ENCODE assay signal across 1 cellular context in the genomic region with DNA sequence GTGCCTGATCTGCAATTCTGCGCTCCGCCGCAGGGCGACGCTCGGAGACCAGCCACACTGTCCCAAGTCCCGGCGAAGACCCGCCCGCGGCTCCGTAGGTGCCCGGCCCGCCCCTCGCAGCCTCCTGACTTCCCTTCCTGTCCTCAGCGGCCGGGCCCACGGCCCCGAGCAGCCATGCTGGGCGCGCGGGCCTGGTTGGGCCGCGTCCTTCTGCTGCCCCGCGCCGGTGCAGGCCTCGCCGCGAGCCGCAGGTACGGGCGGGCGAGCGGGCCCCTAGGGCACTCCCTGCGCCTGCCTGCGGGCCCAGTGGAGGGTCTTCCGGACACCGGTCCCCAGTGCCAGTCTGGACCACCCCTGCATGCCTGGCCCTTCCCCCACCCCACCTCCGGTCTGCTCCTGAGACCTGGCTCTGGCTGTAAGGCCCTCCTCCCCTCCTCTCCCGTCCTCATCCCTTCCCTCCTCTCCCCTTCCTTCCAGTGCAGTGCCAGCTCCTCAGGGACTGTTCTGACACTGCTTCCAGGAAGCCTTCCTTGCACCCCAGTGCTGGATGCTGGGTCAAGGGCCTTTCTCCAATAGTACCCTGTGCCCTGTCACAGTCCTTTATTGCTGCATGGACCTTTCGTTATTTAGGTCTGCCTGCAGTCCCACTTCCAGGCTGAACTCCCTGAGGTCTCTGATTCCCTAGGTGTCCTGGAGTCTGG.
TF ChIP-seq lines count a peak whose summit lies in the region.

A gene (plus strand): TSS at position 140 of the 701 bp plus-strand sequence. CDS start 35 bp downstream, at position 175.

TF ChIP-seq in K562, 482 proteins besides CTCF, POLR2A, EP300 and RAD21 (continued from another document and continues in another):
- TF ChIP-seq, protein P1, sequence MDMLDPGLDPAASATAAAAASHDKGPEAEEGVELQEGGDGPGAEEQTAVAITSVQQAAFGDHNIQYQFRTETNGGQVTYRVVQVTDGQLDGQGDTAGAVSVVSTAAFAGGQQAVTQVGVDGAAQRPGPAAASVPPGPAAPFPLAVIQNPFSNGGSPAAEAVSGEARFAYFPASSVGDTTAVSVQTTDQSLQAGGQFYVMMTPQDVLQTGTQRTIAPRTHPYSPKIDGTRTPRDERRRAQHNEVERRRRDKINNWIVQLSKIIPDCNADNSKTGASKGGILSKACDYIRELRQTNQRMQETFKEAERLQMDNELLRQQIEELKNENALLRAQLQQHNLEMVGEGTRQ (CRISPR knock-in tag; IDR thresholded peaks at IDR 0.05), result no peak
- TF ChIP-seq, protein P2, sequence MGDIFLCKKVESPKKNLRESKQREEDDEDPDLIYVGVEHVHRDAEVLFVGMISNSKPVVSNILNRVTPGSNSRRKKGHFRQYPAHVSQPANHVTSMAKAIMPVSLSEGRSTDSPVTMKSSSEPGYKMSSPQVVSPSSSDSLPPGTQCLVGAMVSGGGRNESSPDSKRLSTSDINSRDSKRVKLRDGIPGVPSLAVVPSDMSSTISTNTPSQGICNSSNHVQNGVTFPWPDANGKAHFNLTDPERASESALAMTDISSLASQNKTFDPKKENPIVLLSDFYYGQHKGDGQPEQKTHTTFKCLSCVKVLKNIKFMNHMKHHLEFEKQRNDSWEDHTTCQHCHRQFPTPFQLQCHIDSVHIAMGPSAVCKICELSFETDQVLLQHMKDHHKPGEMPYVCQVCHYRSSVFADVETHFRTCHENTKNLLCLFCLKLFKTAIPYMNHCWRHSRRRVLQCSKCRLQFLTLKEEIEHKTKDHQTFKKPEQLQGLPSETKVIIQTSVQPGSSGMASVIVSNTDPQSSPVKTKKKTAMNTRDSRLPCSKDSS (IDR thresholded peaks at IDR 0.05; ENCODE audit: low read depth, partially characterized antibody), result no peak
- TF ChIP-seq PHB (CRISPR knock-in tag; IDR thresholded peaks at IDR 0.05) (no peak), ZSCAN32 (CRISPR knock-in tag; IDR thresholded peaks at IDR 0.05) (no peak), PCBP2 (IDR thresholded peaks at IDR 0.05; ENCODE audit: low read depth, low read length, poor library complexity, severe bottlenecking) (no peak), CBX5 (IDR thresholded peaks at IDR 0.05; ENCODE audit: borderline replicate concordance, low read depth) (no peak), ZNF76 (CRISPR knock-in tag; IDR thresholded peaks at IDR 0.05; ENCODE audit: borderline replicate concordance) (no peak), ATF1 (CRISPR knock-in tag; IDR thresholded peaks at IDR 0.05) (no peak), ATF1 (tag; IDR thresholded peaks at IDR 0.05) (peak; percentile 27; the same call in 1 of the 2 replicates), GTF2A2 (tag; IDR thresholded peaks at IDR 0.05) (no peak), BCOR (IDR thresholded peaks at IDR 0.05) (peak; percentile 23; the same call in 1 of the 2 replicates), MAZ (CRISPR knock-in tag; conservative IDR thresholded peaks at IDR 0.05 in 1 of 2, IDR thresholded peaks at IDR 0.05 in 1 of 2) (peak; percentile 33 to 77; a peak in 3 of 4 replicates), BRD4 (IDR thresholded peaks at IDR 0.05) (no peak), SIN3A (IDR thresholded peaks at IDR 0.05; ENCODE audit: borderline replicate concordance in 2 of 2, control insufficient read depth in 1 of 2, low read depth in 2 of 2, low read length in 2 of 2) (peak in 1 of 2 experiments; percentile 34; a peak in 1 of 4 replicates), JUN (IDR thresholded peaks at IDR 0.05; ENCODE audit: borderline replicate concordance, low read depth, low read length) (0 out of 2 replicates have a peak, but pooled peaks have one; percentile 8), JUN (CRISPR knock-in tag; IDR thresholded peaks at IDR 0.05; ENCODE audit: borderline replicate concordance) (0 out of 2 replicates have a peak, but pooled peaks have one; percentile 70), ZNF561 (CRISPR knock-in tag; conservative IDR thresholded peaks at IDR 0.05) (no peak), DACH1 (IDR thresholded peaks at IDR 0.05; ENCODE audit: partially characterized antibody) (no peak), POLR2AphosphoS2 (IDR thresholded peaks at IDR 0.05; ENCODE audit: low read length) (no peak), ZNF174 (CRISPR knock-in tag; IDR thresholded peaks at IDR 0.05) (no peak), KDM5B (IDR thresholded peaks at IDR 0.05; ENCODE audit: insufficient replicate concordance, low read depth, low read length) (peak; percentile 77), ZC3H4 (CRISPR knock-in tag; IDR thresholded peaks at IDR 0.05; ENCODE audit: borderline replicate concordance) (no peak), DPF2 (IDR thresholded peaks at IDR 0.05) (no peak)
- TF ChIP-seq, protein P3, sequence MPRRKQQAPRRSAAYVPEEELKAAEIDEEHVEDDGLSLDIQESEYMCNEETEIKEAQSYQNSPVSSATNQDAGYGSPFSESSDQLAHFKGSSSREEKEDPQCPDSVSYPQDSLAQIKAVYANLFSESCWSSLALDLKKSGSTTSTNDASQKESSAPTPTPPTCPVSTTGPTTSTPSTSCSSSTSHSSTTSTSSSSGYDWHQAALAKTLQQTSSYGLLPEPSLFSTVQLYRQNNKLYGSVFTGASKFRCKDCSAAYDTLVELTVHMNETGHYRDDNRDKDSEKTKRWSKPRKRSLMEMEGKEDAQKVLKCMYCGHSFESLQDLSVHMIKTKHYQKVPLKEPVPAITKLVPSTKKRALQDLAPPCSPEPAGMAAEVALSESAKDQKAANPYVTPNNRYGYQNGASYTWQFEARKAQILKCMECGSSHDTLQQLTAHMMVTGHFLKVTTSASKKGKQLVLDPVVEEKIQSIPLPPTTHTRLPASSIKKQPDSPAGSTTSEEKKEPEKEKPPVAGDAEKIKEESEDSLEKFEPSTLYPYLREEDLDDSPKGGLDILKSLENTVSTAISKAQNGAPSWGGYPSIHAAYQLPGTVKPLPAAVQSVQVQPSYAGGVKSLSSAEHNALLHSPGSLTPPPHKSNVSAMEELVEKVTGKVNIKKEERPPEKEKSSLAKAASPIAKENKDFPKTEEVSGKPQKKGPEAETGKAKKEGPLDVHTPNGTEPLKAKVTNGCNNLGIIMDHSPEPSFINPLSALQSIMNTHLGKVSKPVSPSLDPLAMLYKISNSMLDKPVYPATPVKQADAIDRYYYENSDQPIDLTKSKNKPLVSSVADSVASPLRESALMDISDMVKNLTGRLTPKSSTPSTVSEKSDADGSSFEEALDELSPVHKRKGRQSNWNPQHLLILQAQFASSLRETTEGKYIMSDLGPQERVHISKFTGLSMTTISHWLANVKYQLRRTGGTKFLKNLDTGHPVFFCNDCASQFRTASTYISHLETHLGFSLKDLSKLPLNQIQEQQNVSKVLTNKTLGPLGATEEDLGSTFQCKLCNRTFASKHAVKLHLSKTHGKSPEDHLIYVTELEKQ (CRISPR knock-in tag; IDR thresholded peaks at IDR 0.05), result no peak
- TF ChIP-seq, protein P4, sequence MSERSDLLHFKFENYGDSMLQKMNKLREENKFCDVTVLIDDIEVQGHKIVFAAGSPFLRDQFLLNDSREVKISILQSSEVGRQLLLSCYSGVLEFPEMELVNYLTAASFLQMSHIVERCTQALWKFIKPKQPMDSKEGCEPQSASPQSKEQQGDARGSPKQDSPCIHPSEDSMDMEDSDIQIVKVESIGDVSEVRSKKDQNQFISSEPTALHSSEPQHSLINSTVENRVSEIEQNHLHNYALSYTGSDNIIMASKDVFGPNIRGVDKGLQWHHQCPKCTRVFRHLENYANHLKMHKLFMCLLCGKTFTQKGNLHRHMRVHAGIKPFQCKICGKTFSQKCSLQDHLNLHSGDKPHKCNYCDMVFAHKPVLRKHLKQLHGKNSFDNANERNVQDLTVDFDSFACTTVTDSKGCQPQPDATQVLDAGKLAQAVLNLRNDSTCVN (CRISPR knock-in tag; IDR thresholded peaks at IDR 0.05), result no peak
- TF ChIP-seq, protein P5, sequence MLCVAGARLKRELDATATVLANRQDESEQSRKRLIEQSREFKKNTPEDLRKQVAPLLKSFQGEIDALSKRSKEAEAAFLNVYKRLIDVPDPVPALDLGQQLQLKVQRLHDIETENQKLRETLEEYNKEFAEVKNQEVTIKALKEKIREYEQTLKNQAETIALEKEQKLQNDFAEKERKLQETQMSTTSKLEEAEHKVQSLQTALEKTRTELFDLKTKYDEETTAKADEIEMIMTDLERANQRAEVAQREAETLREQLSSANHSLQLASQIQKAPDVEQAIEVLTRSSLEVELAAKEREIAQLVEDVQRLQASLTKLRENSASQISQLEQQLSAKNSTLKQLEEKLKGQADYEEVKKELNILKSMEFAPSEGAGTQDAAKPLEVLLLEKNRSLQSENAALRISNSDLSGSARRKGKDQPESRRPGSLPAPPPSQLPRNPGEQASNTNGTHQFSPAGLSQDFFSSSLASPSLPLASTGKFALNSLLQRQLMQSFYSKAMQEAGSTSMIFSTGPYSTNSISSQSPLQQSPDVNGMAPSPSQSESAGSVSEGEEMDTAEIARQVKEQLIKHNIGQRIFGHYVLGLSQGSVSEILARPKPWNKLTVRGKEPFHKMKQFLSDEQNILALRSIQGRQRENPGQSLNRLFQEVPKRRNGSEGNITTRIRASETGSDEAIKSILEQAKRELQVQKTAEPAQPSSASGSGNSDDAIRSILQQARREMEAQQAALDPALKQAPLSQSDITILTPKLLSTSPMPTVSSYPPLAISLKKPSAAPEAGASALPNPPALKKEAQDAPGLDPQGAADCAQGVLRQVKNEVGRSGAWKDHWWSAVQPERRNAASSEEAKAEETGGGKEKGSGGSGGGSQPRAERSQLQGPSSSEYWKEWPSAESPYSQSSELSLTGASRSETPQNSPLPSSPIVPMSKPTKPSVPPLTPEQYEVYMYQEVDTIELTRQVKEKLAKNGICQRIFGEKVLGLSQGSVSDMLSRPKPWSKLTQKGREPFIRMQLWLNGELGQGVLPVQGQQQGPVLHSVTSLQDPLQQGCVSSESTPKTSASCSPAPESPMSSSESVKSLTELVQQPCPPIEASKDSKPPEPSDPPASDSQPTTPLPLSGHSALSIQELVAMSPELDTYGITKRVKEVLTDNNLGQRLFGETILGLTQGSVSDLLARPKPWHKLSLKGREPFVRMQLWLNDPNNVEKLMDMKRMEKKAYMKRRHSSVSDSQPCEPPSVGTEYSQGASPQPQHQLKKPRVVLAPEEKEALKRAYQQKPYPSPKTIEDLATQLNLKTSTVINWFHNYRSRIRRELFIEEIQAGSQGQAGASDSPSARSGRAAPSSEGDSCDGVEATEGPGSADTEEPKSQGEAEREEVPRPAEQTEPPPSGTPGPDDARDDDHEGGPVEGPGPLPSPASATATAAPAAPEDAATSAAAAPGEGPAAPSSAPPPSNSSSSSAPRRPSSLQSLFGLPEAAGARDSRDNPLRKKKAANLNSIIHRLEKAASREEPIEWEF (CRISPR knock-in tag; IDR thresholded peaks at IDR 0.05), result no peak
- TF ChIP-seq, protein P6, sequence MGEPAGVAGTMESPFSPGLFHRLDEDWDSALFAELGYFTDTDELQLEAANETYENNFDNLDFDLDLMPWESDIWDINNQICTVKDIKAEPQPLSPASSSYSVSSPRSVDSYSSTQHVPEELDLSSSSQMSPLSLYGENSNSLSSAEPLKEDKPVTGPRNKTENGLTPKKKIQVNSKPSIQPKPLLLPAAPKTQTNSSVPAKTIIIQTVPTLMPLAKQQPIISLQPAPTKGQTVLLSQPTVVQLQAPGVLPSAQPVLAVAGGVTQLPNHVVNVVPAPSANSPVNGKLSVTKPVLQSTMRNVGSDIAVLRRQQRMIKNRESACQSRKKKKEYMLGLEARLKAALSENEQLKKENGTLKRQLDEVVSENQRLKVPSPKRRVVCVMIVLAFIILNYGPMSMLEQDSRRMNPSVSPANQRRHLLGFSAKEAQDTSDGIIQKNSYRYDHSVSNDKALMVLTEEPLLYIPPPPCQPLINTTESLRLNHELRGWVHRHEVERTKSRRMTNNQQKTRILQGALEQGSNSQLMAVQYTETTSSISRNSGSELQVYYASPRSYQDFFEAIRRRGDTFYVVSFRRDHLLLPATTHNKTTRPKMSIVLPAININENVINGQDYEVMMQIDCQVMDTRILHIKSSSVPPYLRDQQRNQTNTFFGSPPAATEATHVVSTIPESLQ (CRISPR knock-in tag; IDR thresholded peaks at IDR 0.05), result no peak
- TF ChIP-seq, protein P7, sequence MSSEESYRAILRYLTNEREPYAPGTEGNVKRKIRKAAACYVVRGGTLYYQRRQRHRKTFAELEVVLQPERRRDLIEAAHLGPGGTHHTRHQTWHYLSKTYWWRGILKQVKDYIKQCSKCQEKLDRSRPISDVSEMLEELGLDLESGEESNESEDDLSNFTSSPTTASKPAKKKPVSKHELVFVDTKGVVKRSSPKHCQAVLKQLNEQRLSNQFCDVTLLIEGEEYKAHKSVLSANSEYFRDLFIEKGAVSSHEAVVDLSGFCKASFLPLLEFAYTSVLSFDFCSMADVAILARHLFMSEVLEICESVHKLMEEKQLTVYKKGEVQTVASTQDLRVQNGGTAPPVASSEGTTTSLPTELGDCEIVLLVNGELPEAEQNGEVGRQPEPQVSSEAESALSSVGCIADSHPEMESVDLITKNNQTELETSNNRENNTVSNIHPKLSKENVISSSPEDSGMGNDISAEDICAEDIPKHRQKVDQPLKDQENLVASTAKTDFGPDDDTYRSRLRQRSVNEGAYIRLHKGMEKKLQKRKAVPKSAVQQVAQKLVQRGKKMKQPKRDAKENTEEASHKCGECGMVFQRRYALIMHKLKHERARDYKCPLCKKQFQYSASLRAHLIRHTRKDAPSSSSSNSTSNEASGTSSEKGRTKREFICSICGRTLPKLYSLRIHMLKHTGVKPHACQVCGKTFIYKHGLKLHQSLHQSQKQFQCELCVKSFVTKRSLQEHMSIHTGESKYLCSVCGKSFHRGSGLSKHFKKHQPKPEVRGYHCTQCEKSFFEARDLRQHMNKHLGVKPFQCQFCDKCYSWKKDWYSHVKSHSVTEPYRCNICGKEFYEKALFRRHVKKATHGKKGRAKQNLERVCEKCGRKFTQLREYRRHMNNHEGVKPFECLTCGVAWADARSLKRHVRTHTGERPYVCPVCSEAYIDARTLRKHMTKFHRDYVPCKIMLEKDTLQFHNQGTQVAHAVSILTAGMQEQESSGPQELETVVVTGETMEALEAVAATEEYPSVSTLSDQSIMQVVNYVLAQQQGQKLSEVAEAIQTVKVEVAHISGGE (CRISPR knock-in tag; IDR thresholded peaks at IDR 0.05), result no peak
- TF ChIP-seq, protein P8, sequence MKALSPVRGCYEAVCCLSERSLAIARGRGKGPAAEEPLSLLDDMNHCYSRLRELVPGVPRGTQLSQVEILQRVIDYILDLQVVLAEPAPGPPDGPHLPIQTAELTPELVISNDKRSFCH (CRISPR knock-in tag; IDR thresholded peaks at IDR 0.05), result no peak
- TF ChIP-seq, protein P8 (tag; IDR thresholded peaks at IDR 0.05), result no peak
- TF ChIP-seq, protein P9, sequence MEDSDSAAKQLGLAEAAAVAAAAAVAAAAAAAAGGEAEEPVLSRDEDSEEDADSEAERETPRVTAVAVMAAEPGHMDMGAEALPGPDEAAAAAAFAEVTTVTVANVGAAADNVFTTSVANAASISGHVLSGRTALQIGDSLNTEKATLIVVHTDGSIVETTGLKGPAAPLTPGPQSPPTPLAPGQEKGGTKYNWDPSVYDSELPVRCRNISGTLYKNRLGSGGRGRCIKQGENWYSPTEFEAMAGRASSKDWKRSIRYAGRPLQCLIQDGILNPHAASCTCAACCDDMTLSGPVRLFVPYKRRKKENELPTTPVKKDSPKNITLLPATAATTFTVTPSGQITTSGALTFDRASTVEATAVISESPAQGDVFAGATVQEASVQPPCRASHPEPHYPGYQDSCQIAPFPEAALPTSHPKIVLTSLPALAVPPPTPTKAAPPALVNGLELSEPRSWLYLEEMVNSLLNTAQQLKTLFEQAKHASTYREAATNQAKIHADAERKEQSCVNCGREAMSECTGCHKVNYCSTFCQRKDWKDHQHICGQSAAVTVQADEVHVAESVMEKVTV (CRISPR knock-in tag; IDR thresholded peaks at IDR 0.05), result peak; percentile 56; the same call in 1 of the 2 replicates
